ENCODE assay signal across 8 cellular contexts in genomic region chr1:152479792-152480595, GRCh38. TPM values are rescaled to one million over a fixed set of nuclear protein-coding genes. Genes with fewer than 3 reads are reported as not detected.
DNase-seq lines count a peak whose midpoint lies in the region; ATAC-seq, FAIRE-seq and TF ChIP-seq lines count a peak whose summit lies in the region.

No MANE protein-coding gene starts in this region.

- TF ChIP-seq CTCF in BJ (IDR thresholded peaks at IDR 0.05; ENCODE audit: insufficient read depth, low read depth, low read length): peak; percentile 63
- peak; percentile 32 for TF ChIP-seq CTCF in SU-DHL-6 (IDR thresholded peaks at IDR 0.05; ENCODE audit: insufficient read depth, low read length, poor library complexity, severe bottlenecking)
- peak in 4 of 6 experiments; percentile 15 to 34 (median 27) for TF ChIP-seq CTCF in upper lobe of left lung (IDR thresholded peaks at IDR 0.05)

- POLR2A ChIA-PET in BJ (lab: Charles Lee): no interaction called here

- WGBS in upper lobe of left lung, 2 donors: 53 to 66% methylated on average over 9 to 10 of the region's 10 CpGs

- FAIRE-seq in H54 (lab: Jason Lieb, UNC): no peak

- H3K4me2 ChIP-seq in SU-DHL-6 (ENCODE audit: low read depth, low read length, poor library complexity, severe bottlenecking): no peak overlapping the region

- H3K79me2 ChIP-seq in SU-DHL-6 (ENCODE audit: insufficient read depth, low read length): no peaks in the 10 kb centered on the region

- peaks cover 6% of the 10 kb centered on the region for H3K36me3 Mint-ChIP-seq in activated naive CD8-positive, alpha-beta T cell treated with anti-CD3 and anti-CD28 coated beads, Interleukin-2, amount 50 U/mL, for 24 hours (ENCODE audit: low read depth)
- H3K36me3 Mint-ChIP-seq in memory B cell: peaks cover 7% of the 10 kb centered on the region

- H3K27ac Mint-ChIP-seq in activated naive CD8-positive, alpha-beta T cell treated with anti-CD3 and anti-CD28 coated beads, Interleukin-2, amount 50 U/mL, for 24 hours: no peak overlapping the region
- no peak overlapping the region for H3K27ac Mint-ChIP-seq in memory B cell

- H3K9me2 ChIP-seq in SU-DHL-6 (replicated peaks; ENCODE audit: insufficient read depth, low read length): no peaks in the 10 kb centered on the region

- H3K27ac ChIP-seq in SU-DHL-6 (ENCODE audit: low read depth, low read length) (no peak overlapping the region), upper lobe of left lung (no peak overlapping the region)

- H3F3A ChIP-seq in SU-DHL-6 (ENCODE audit: insufficient read depth): no peaks in the 10 kb centered on the region

- no peak overlapping the region for H3K4me3 Mint-ChIP-seq in activated naive CD8-positive, alpha-beta T cell treated with anti-CD3 and anti-CD28 coated beads, Interleukin-2, amount 50 U/mL, for 24 hours
- H3K4me3 Mint-ChIP-seq in memory B cell: peak overlapping the region; percentile 57

- no peaks in the 10 kb centered on the region for H4K20me1 ChIP-seq in SU-DHL-6 (ENCODE audit: low read depth, low read length)

- H3K9me3 ChIP-seq in SU-DHL-6 (ENCODE audit: insufficient read depth, low read length): peaks cover 23% of the 10 kb centered on the region; the same call in 1 of the 2 replicates
- peaks cover 3 to 20% (median 11%) of the 10 kb centered on the region in 4 donors for H3K9me3 ChIP-seq in upper lobe of left lung

- no peaks in the 10 kb centered on the region for H3K4me1 ChIP-seq in upper lobe of left lung

- peaks cover 2% of the 10 kb centered on the region for H3K4me1 Mint-ChIP-seq in activated naive CD8-positive, alpha-beta T cell treated with anti-CD3 and anti-CD28 coated beads, Interleukin-2, amount 50 U/mL, for 24 hours
- H3K4me1 Mint-ChIP-seq in memory B cell: peaks cover 9% of the 10 kb centered on the region

- peaks cover 29% of the 10 kb centered on the region for H3K9me3 Mint-ChIP-seq in activated naive CD8-positive, alpha-beta T cell treated with anti-CD3 and anti-CD28 coated beads, Interleukin-2, amount 50 U/mL, for 24 hours
- H3K9me3 Mint-ChIP-seq in memory B cell: peaks cover 26% of the 10 kb centered on the region

- no peaks in the 10 kb centered on the region for H3K27me3 Mint-ChIP-seq in activated naive CD8-positive, alpha-beta T cell treated with anti-CD3 and anti-CD28 coated beads, Interleukin-2, amount 50 U/mL, for 24 hours
- H3K27me3 Mint-ChIP-seq in memory B cell: peaks cover 7% of the 10 kb centered on the region

- no peak for DNase-seq in BJ (ENCODE audit: low read depth)
- peak; percentile 57 for DNase-seq in H54 (ENCODE audit: insufficient read length, low spot score)
- DNase-seq in activated naive CD8-positive, alpha-beta T cell treated with anti-CD3 and anti-CD28 coated beads, Interleukin-2, amount 50 U/mL, for 24 hours: peak; percentile 76
- peak in 1 of 2 donors; percentile 18 for DNase-seq in memory B cell (ENCODE audit: low spot score in 2 of 2)
- DNase-seq in upper lobe of left lung: peak in 1 of 2 donors; percentile 27

- H3K4me3 ChIP-seq in BJ (ENCODE audit: low read depth, low read length): no peak overlapping the region
- no peak overlapping the region for H3K4me3 ChIP-seq in SU-DHL-6 (ENCODE audit: insufficient read depth, low read length, poor library complexity, severe bottlenecking)
- no peak overlapping the region for H3K4me3 ChIP-seq in upper lobe of left lung

- TF ChIP-seq EP300 in upper lobe of left lung (IDR thresholded peaks at IDR 0.05): no peak

- TF ChIP-seq POLR2A in H54 (IDR thresholded peaks at IDR 0.05; ENCODE audit: low read depth, low read length) (no peak), upper lobe of left lung (IDR thresholded peaks at IDR 0.05) (no peak)

- H2AFZ ChIP-seq in SU-DHL-6 (ENCODE audit: low read depth, low read length, severe bottlenecking): no peak overlapping the region

- no peaks in the 10 kb centered on the region for H3K36me3 ChIP-seq in BJ (ENCODE audit: control insufficient read depth, insufficient read depth, low read length)
- no peaks in the 10 kb centered on the region for H3K36me3 ChIP-seq in SU-DHL-6 (ENCODE audit: low read length)
- H3K36me3 ChIP-seq in upper lobe of left lung: no peaks in the 10 kb centered on the region

- no peaks in the 10 kb centered on the region for H3K27me3 ChIP-seq in BJ (ENCODE audit: control insufficient read depth, insufficient read depth, low read length)
- H3K27me3 ChIP-seq in SU-DHL-6 (ENCODE audit: low read length): no peaks in the 10 kb centered on the region
- no peaks in the 10 kb centered on the region for H3K27me3 ChIP-seq in upper lobe of left lung

- CTCF ChIA-PET in BJ (lab: Yijun Ruan, JAX): interaction anchor here (0.6 to 2.8 kb wide), 9 partner anchors 10 to 549 kb away, joined by 3 to 21 read pairs (median 3); no protein-coding TSS in a partner anchor

- no peak overlapping the region for H3K9ac ChIP-seq in SU-DHL-6 (ENCODE audit: low read length)

- ATAC-seq in activated naive CD8-positive, alpha-beta T cell treated with anti-CD3 and anti-CD28 coated beads, Interleukin-2, amount 50 U/mL, for 24 hours: peak; percentile 49
- ATAC-seq in memory B cell (ENCODE audit: low read depth) (peak; percentile 69), upper lobe of left lung (ENCODE audit: low FRiP score in 2 of 2) (peak in 1 of 2 donors; percentile 48), GM18517 (IDR thresholded peaks at IDR 0.05; ENCODE audit: unreplicated experiment) (no peak), HG02610 (IDR thresholded peaks at IDR 0.05; ENCODE audit: unreplicated experiment) (no peak)

RNA-seq across cellular contexts. Expression of gene LCE5A, which starts 30.6 kb away (rescaled TPM):
- polyA plus RNA-seq in BJ (2011; rRNA removed): not detected in 2 replicates
- polyA minus RNA-seq in BJ (2011; rRNA and poly(A)+ RNA removed): not detected in 2 replicates
- not detected for total RNA-seq in upper lobe of left lung

RNA-seq across cellular contexts. Expression of gene CRCT1, which starts 34.3 kb away (rescaled TPM):
- polyA plus RNA-seq in BJ (2011; rRNA removed): not detected in 2 replicates
- 0.28 TPM in 1 of 2 replicates, not detected in the other for polyA minus RNA-seq in BJ (2011; rRNA and poly(A)+ RNA removed)
- not detected for total RNA-seq in upper lobe of left lung

Comparison
In these comparisons a context has a peak if more than half of its experiments do, and no peak if none do; other contexts are left out.
1. ATAC-seq: peak in activated naive CD8-positive, alpha-beta T cell treated with anti-CD3 and anti-CD28 coated beads, Interleukin-2, amount 50 U/mL, for 24 hours (single experiment) and memory B cell (single experiment); none in GM18517 (single experiment) and HG02610 (single experiment).
2. Peak in every context shown above with its lines, with median percentiles within 50 percentile points of each other: CTCF ChIP-seq.